Comparison of ENCODE assay signal across 9 cellular contexts in the genomic region with DNA sequence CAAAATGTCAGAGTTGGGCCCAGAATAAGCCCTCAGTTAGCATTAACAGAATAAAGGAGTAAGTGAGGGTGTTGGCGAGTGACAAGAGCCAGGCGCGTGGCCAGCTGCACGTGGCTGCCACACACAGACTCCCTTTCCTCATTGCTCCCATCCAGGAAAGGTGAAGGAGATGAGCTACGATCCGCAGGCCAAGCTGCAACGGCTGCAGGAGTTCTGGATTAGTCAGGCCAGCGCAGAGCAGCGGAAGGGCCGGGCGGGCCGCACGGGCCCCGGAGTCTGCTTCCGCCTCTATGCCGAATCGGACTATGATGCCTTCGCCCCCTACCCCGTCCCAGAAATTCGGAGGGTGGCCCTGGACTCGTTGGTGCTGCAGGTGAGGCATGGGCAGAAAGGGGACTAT. TPM values are rescaled to one million over a fixed set of nuclear protein-coding genes. Genes with fewer than 3 reads are reported as not detected.
"Had no signal": no experiment of that assay in that cellular context is flagged by ENCODE, and none has a peak within 500 bp of the region (broad histone marks: within the 10 kb centered on the region; RNA-seq: fewer than 3 reads in every experiment).

No MANE protein-coding gene starts in this region.

- DNase-seq: H9, HCEC 1CT, HFFc6, IMR-90, KBM-7 had no signal

- H3K27ac Mint-ChIP-seq: GM23338, H9, HFFc6 had no signal

- FAIRE-seq: H1, H54 had no signal

- ATAC-seq: GM23338 had no signal

- H3K4me3 ChIP-seq: GM23338 had no signal

- H3K4me2 ChIP-seq: GM23338 had no signal

- H2AFZ ChIP-seq: GM23338 had no signal

- H3K4me3 Mint-ChIP-seq: GM23338, H9, HFFc6 had no signal

- H3K4me1 Mint-ChIP-seq: GM23338, H9 had no signal

- H3K9me3 Mint-ChIP-seq: GM23338, H9, HFFc6 had no signal

RNA-seq across cellular contexts. Expression of a gene that starts 30.3 kb away (rescaled TPM):
- total RNA-seq: H9, HT1080, IMR-90 had no signal
- polyA plus RNA-seq: GM23338, IMR-90 had no signal

RNA-seq across cellular contexts. Expression of a gene that starts 52.7 kb away (rescaled TPM):
- total RNA-seq: GM23338, H1, HT1080 had no signal
